In the genomic region with DNA sequence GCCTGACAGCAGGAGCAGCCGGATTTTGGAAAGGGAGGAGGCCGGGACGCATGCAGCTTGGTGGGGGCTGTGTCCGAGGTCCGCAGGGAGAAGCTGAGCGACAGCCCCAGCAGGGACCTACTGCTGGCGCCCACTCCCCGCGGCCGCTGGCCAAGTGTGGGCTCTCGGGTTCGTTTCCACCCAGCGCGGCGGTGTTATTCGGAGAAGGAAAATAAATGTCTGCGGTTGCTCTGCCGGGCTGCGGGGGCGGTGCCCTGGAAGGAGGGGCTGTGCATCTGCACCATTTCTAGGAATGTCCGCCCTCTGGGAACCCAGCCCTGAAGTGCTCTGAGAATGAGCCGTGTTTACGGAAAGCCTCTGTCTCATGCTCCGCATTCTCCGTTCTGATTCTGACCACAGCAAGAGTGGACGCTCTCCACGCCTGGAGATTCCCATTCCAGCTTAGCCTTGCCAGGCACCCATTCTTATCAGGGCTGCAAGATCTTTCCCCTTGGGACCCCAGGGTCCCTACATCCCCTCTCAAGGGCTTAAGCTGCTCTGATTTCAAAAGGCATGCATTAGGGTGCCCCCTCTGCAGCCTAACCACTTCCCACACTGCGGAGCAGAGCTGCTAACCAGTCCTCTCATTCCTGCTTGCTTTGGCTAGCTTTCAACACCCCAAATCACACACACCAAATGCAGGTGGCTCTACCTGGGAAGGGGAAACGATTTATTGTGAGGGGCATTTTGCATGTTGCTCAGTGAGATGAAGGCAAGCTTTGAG, we compare ENCODE assay signal across 8 cellular contexts.
DNase-seq lines count a peak whose midpoint lies in the region; ATAC-seq and TF ChIP-seq lines count a peak whose summit lies in the region.

No MANE protein-coding gene starts in this region.

- H3K27ac ChIP-seq in SK-N-SH (ENCODE audit: low read depth in 2 of 2, low read length in 1 of 2), result no peak overlapping the region

- H3F3A ChIP-seq in SK-N-SH (replicated peaks; ENCODE audit: insufficient read depth), result peaks cover 7% of the 10 kb centered on the region

- peak overlapping the region; percentile 5; the same call in 1 of the 2 replicates for H2AFZ ChIP-seq in SK-N-SH (ENCODE audit: low read depth)

- no peaks in the 10 kb centered on the region for H3K36me3 Mint-ChIP-seq in neural crest cell (ENCODE audit: low read depth)

- H3K9me3 ChIP-seq in SK-N-SH, result no peaks in the 10 kb centered on the region

- H3K4me3 ChIP-seq in SK-N-SH (ENCODE audit: low read depth in 2 of 2, low read length in 1 of 2) (peak overlapping the region; percentile 34 to 42; a peak in 3 of 4 replicates), fibroblast of villous mesenchyme (ENCODE audit: low read depth, low read length) (peak overlapping the region; percentile 57)

- no peak for ATAC-seq in HG02798 (IDR thresholded peaks at IDR 0.05; ENCODE audit: poor library complexity, unreplicated experiment)
- ATAC-seq in HG03108 (IDR thresholded peaks at IDR 0.05; ENCODE audit: unreplicated experiment), result no peak

- H3K9ac ChIP-seq in SK-N-SH, result no peak overlapping the region

- WGBS in SK-N-SH (ENCODE audit: low lambda C conversion rate), result under 1% methylated on average over 12 of the region's 29 CpGs

- TF ChIP-seq EP300 in SK-N-SH (IDR thresholded peaks at IDR 0.05; ENCODE audit: borderline replicate concordance in 1 of 2, low read depth in 1 of 2, low read length in 1 of 2), result no peak

- TF ChIP-seq CTCF in SK-N-SH (IDR thresholded peaks at IDR 0.05) (no peak), fibroblast of villous mesenchyme (IDR thresholded peaks at IDR 0.05; ENCODE audit: insufficient read depth, low read depth, low read length) (no peak), neural crest cell (conservative IDR thresholded peaks at IDR 0.05) (peak; percentile 16)

- no peaks in the 10 kb centered on the region for H3K36me3 ChIP-seq in SK-N-SH (replicated peaks in 1 of 2; ENCODE audit: control insufficient read depth in 1 of 2, insufficient read depth in 2 of 2, low read length in 1 of 2)

- TF ChIP-seq RAD21 in SK-N-SH (IDR thresholded peaks at IDR 0.05; ENCODE audit: low read length), result no peak

- DNase-seq in ELR (ENCODE audit: low read depth), result peak; percentile 83
- DNase-seq in SK-N-SH, result peak; percentile 20
- DNase-seq in fibroblast of villous mesenchyme (ENCODE audit: low read depth), result peak; percentile 94
- DNase-seq in neural crest cell (ENCODE audit: low read depth, low spot score), result peak; percentile 35
- no peak for DNase-seq in NK-92 (lab: John Stamatoyannopoulos, UW; ENCODE audit: unreplicated experiment)
- no peak for DNase-seq in DMS114 treated with DMSO at 0.1 percent for 48 hours (lab: John Stamatoyannopoulos, UW; ENCODE audit: unreplicated experiment)

- H3K27ac Mint-ChIP-seq in neural crest cell (ENCODE audit: unreplicated experiment), result peak overlapping the region; percentile 35

- H3K4me3 Mint-ChIP-seq in neural crest cell, result peak overlapping the region; percentile 89

- POLR2A ChIA-PET in SK-N-SH (lab: Yijun Ruan, JAX), result no interaction called here

- peaks cover 35% of the 10 kb centered on the region; the same call in 1 of the 2 replicates for H3K27me3 ChIP-seq in SK-N-SH (ENCODE audit: insufficient read depth)

- no peaks in the 10 kb centered on the region for H4K20me1 ChIP-seq in SK-N-SH (ENCODE audit: insufficient read depth)

- peaks cover 13% of the 10 kb centered on the region for H3K27me3 Mint-ChIP-seq in neural crest cell (ENCODE audit: low read depth)

- CTCF ChIA-PET in SK-N-SH (lab: Yijun Ruan, JAX), result no interaction called here

- H3K4me1 ChIP-seq in SK-N-SH (ENCODE audit: control insufficient read depth in 1 of 2, insufficient read depth in 2 of 2, low read depth in 1 of 2, low read length in 1 of 2), result peaks cover 0 to 9% of the 10 kb centered on the region in 2 experiments; a peak in 2 of 4 replicates

- H3K4me1 Mint-ChIP-seq in neural crest cell, result peaks cover 27% of the 10 kb centered on the region

- peak overlapping the region; percentile 67 for H3K4me2 ChIP-seq in SK-N-SH

- no peaks in the 10 kb centered on the region; the same call in 1 of the 2 replicates for H3K9me2 ChIP-seq in SK-N-SH

- H3K79me2 ChIP-seq in SK-N-SH (ENCODE audit: insufficient read depth), result no peaks in the 10 kb centered on the region

- no peaks in the 10 kb centered on the region for H3K9me3 Mint-ChIP-seq in neural crest cell

TF ChIP-seq in SK-N-SH, 30 proteins besides CTCF, POLR2A, EP300 and RAD21:
- no peak for TF ChIP-seq FOSL2 (IDR thresholded peaks at IDR 0.05; ENCODE audit: borderline replicate concordance, low read depth)

Comparison
In these comparisons a context has a peak if more than half of its experiments do, and no peak if none do; other contexts are left out.
1. DNase-seq: peak in ELR (single experiment), SK-N-SH (single experiment), fibroblast of villous mesenchyme (single experiment) and neural crest cell (single experiment); none in NK-92 (single experiment) and DMS114 treated with DMSO at 0.1 percent for 48 hours (single experiment).